Comparison of ENCODE assay signal across 1 cellular context in the genomic region with DNA sequence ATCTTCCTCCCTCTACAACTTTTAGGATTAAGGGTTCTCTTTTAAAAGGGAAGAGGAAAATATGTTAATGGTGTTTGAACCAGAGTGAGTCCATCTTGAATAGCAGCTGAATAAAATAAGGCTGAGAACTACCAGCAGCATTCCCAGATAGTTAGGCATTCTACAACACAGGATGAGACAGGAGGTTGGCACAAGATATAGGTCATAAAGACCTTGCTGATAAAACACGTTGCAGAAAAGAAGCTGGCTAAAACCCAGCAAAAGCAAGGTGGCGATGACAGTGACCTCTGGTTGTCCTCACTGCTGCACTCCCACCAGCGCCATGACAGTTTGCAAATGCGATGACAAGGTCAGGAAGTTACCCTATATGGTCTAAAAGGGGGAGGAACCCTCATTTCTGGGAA.
TF ChIP-seq lines count a peak whose summit lies in the region.

No MANE protein-coding gene starts in this region.

TF ChIP-seq in K562, 482 proteins besides CTCF, POLR2A, EP300 and RAD21 (continued from another document):
- TF ChIP-seq, protein P1, sequence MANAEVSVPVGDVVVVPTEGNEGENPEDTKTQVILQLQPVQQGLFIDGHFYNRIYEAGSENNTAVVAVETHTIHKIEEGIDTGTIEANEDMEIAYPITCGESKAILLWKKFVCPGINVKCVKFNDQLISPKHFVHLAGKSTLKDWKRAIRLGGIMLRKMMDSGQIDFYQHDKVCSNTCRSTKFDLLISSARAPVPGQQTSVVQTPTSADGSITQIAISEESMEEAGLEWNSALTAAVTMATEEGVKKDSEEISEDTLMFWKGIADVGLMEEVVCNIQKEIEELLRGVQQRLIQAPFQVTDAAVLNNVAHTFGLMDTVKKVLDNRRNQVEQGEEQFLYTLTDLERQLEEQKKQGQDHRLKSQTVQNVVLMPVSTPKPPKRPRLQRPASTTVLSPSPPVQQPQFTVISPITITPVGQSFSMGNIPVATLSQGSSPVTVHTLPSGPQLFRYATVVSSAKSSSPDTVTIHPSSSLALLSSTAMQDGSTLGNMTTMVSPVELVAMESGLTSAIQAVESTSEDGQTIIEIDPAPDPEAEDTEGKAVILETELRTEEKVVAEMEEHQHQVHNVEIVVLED (CRISPR knock-in tag; IDR thresholded peaks at IDR 0.05) = no peak
- TF ChIP-seq SRSF1 (IDR thresholded peaks at IDR 0.05; ENCODE audit: low read depth, low read length) (no peak), HMG20B (CRISPR knock-in tag; IDR thresholded peaks at IDR 0.05) (no peak), CCAR2 (IDR thresholded peaks at IDR 0.05; ENCODE audit: low read depth, low read length) (no peak), DIDO1 (tag; IDR thresholded peaks at IDR 0.05; ENCODE audit: low read depth) (peak; percentile 72; the same call in 1 of the 2 replicates), PHF21A (IDR thresholded peaks at IDR 0.05; ENCODE audit: borderline replicate concordance, low read depth) (no peak), SMC3 (conservative IDR thresholded peaks at IDR 0.05; ENCODE audit: insufficient read depth, low read depth, low read length) (no peak), GTF2A2 (tag; IDR thresholded peaks at IDR 0.05) (peak; percentile 84), NCOA6 (IDR thresholded peaks at IDR 0.05) (no peak), ZNF695 (CRISPR knock-in tag; IDR thresholded peaks at IDR 0.05) (no peak), SMARCA4 (IDR thresholded peaks at IDR 0.05) (no peak), BACH1 (tag; IDR thresholded peaks at IDR 0.05) (0 out of 2 replicates have a peak, but pooled peaks have one; percentile 45), SNRNP70 (optimal IDR thresholded peaks at IDR 0.05; ENCODE audit: low read depth, low read length) (no peak), ZNF79 (CRISPR knock-in tag; IDR thresholded peaks at IDR 0.05; ENCODE audit: low read depth) (0 out of 2 replicates have a peak, but pooled peaks have one; percentile 48), KLF1 (tag; IDR thresholded peaks at IDR 0.05) (no peak), FOXK2 (conservative IDR thresholded peaks at IDR 0.05 in 1 of 2, IDR thresholded peaks at IDR 0.05 in 1 of 2; ENCODE audit: low read depth in 2 of 2) (no peak), ASH1L (IDR thresholded peaks at IDR 0.05; ENCODE audit: borderline replicate concordance, low read depth, partially characterized antibody) (no peak), KLF6 (CRISPR knock-in tag; IDR thresholded peaks at IDR 0.05; ENCODE audit: borderline replicate concordance) (peak; percentile 22; the same call in 1 of the 2 replicates), SMARCB1 (IDR thresholded peaks at IDR 0.05; ENCODE audit: insufficient read length, low read depth) (no peak), NCOR1 (IDR thresholded peaks at IDR 0.05) (no peak), ZNF146 (CRISPR knock-in tag; IDR thresholded peaks at IDR 0.05; ENCODE audit: unreplicated experiment) (no peak), MCM3 (IDR thresholded peaks at IDR 0.05) (no peak), HLTF (IDR thresholded peaks at IDR 0.05) (no peak), ILK (tag; IDR thresholded peaks at IDR 0.05; ENCODE audit: borderline replicate concordance, low read depth) (peak; percentile 76), LEF1 (IDR thresholded peaks at IDR 0.05) (no peak), HEY1 (CRISPR knock-in tag; IDR thresholded peaks at IDR 0.05; ENCODE audit: borderline replicate concordance) (no peak), FOXJ2 (tag; IDR thresholded peaks at IDR 0.05) (no peak), KLF16 (IDR thresholded peaks at IDR 0.05) (no peak), TOE1 (IDR thresholded peaks at IDR 0.05; ENCODE audit: borderline replicate concordance) (no peak), TOE1 (CRISPR knock-in tag; IDR thresholded peaks at IDR 0.05; ENCODE audit: borderline replicate concordance, low read depth) (no peak), U2AF1 (optimal IDR thresholded peaks at IDR 0.05; ENCODE audit: low read depth, low read length) (no peak), PYGO2 (tag; IDR thresholded peaks at IDR 0.05) (no peak), CAMTA2 (CRISPR knock-in tag; conservative IDR thresholded peaks at IDR 0.05) (no peak)
- TF ChIP-seq, protein P2, sequence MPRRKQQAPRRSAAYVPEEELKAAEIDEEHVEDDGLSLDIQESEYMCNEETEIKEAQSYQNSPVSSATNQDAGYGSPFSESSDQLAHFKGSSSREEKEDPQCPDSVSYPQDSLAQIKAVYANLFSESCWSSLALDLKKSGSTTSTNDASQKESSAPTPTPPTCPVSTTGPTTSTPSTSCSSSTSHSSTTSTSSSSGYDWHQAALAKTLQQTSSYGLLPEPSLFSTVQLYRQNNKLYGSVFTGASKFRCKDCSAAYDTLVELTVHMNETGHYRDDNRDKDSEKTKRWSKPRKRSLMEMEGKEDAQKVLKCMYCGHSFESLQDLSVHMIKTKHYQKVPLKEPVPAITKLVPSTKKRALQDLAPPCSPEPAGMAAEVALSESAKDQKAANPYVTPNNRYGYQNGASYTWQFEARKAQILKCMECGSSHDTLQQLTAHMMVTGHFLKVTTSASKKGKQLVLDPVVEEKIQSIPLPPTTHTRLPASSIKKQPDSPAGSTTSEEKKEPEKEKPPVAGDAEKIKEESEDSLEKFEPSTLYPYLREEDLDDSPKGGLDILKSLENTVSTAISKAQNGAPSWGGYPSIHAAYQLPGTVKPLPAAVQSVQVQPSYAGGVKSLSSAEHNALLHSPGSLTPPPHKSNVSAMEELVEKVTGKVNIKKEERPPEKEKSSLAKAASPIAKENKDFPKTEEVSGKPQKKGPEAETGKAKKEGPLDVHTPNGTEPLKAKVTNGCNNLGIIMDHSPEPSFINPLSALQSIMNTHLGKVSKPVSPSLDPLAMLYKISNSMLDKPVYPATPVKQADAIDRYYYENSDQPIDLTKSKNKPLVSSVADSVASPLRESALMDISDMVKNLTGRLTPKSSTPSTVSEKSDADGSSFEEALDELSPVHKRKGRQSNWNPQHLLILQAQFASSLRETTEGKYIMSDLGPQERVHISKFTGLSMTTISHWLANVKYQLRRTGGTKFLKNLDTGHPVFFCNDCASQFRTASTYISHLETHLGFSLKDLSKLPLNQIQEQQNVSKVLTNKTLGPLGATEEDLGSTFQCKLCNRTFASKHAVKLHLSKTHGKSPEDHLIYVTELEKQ (CRISPR knock-in tag; IDR thresholded peaks at IDR 0.05) = no peak
- TF ChIP-seq, protein P3, sequence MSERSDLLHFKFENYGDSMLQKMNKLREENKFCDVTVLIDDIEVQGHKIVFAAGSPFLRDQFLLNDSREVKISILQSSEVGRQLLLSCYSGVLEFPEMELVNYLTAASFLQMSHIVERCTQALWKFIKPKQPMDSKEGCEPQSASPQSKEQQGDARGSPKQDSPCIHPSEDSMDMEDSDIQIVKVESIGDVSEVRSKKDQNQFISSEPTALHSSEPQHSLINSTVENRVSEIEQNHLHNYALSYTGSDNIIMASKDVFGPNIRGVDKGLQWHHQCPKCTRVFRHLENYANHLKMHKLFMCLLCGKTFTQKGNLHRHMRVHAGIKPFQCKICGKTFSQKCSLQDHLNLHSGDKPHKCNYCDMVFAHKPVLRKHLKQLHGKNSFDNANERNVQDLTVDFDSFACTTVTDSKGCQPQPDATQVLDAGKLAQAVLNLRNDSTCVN (CRISPR knock-in tag; IDR thresholded peaks at IDR 0.05) = no peak
- TF ChIP-seq, protein P4, sequence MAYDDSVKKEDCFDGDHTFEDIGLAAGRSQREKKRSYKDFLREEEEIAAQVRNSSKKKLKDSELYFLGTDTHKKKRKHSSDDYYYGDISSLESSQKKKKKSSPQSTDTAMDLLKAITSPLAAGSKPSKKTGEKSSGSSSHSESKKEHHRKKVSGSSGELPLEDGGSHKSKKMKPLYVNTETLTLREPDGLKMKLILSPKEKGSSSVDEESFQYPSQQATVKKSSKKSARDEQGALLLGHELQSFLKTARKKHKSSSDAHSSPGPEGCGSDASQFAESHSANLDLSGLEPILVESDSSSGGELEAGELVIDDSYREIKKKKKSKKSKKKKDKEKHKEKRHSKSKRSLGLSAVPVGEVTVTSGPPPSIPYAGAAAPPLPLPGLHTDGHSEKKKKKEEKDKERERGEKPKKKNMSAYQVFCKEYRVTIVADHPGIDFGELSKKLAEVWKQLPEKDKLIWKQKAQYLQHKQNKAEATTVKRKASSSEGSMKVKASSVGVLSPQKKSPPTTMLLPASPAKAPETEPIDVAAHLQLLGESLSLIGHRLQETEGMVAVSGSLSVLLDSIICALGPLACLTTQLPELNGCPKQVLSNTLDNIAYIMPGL (CRISPR knock-in tag; IDR thresholded peaks at IDR 0.05) = no peak
- TF ChIP-seq, protein P5, sequence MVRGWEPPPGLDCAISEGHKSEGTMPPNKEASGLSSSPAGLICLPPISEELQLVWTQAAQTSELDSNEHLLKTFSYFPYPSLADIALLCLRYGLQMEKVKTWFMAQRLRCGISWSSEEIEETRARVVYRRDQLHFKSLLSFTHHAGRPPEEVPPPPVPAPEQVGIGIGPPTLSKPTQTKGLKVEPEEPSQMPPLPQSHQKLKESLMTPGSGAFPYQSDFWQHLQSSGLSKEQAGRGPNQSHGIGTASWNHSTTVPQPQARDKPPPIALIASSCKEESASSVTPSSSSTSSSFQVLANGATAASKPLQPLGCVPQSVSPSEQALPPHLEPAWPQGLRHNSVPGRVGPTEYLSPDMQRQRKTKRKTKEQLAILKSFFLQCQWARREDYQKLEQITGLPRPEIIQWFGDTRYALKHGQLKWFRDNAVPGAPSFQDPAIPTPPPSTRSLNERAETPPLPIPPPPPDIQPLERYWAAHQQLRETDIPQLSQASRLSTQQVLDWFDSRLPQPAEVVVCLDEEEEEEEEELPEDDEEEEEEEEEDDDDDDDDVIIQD (CRISPR knock-in tag; IDR thresholded peaks at IDR 0.05) = no peak
- TF ChIP-seq, protein P6, sequence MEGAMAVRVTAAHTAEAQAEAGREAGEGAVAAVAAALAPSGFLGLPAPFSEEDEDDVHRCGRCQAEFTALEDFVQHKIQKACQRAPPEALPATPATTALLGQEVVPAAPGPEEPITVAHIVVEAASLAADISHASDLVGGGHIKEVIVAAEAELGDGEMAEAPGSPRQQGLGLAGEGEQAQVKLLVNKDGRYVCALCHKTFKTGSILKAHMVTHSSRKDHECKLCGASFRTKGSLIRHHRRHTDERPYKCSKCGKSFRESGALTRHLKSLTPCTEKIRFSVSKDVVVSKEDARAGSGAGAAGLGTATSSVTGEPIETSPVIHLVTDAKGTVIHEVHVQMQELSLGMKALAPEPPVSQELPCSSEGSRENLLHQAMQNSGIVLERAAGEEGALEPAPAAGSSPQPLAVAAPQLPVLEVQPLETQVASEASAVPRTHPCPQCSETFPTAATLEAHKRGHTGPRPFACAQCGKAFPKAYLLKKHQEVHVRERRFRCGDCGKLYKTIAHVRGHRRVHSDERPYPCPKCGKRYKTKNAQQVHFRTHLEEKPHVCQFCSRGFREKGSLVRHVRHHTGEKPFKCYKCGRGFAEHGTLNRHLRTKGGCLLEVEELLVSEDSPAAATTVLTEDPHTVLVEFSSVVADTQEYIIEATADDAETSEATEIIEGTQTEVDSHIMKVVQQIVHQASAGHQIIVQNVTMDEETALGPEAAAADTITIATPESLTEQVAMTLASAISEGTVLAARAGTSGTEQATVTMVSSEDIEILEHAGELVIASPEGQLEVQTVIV (CRISPR knock-in tag; IDR thresholded peaks at IDR 0.05; ENCODE audit: borderline replicate concordance) = no peak
- TF ChIP-seq, protein P7, sequence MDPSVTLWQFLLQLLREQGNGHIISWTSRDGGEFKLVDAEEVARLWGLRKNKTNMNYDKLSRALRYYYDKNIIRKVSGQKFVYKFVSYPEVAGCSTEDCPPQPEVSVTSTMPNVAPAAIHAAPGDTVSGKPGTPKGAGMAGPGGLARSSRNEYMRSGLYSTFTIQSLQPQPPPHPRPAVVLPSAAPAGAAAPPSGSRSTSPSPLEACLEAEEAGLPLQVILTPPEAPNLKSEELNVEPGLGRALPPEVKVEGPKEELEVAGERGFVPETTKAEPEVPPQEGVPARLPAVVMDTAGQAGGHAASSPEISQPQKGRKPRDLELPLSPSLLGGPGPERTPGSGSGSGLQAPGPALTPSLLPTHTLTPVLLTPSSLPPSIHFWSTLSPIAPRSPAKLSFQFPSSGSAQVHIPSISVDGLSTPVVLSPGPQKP (CRISPR knock-in tag; IDR thresholded peaks at IDR 0.05) = no peak
- TF ChIP-seq, protein P8, sequence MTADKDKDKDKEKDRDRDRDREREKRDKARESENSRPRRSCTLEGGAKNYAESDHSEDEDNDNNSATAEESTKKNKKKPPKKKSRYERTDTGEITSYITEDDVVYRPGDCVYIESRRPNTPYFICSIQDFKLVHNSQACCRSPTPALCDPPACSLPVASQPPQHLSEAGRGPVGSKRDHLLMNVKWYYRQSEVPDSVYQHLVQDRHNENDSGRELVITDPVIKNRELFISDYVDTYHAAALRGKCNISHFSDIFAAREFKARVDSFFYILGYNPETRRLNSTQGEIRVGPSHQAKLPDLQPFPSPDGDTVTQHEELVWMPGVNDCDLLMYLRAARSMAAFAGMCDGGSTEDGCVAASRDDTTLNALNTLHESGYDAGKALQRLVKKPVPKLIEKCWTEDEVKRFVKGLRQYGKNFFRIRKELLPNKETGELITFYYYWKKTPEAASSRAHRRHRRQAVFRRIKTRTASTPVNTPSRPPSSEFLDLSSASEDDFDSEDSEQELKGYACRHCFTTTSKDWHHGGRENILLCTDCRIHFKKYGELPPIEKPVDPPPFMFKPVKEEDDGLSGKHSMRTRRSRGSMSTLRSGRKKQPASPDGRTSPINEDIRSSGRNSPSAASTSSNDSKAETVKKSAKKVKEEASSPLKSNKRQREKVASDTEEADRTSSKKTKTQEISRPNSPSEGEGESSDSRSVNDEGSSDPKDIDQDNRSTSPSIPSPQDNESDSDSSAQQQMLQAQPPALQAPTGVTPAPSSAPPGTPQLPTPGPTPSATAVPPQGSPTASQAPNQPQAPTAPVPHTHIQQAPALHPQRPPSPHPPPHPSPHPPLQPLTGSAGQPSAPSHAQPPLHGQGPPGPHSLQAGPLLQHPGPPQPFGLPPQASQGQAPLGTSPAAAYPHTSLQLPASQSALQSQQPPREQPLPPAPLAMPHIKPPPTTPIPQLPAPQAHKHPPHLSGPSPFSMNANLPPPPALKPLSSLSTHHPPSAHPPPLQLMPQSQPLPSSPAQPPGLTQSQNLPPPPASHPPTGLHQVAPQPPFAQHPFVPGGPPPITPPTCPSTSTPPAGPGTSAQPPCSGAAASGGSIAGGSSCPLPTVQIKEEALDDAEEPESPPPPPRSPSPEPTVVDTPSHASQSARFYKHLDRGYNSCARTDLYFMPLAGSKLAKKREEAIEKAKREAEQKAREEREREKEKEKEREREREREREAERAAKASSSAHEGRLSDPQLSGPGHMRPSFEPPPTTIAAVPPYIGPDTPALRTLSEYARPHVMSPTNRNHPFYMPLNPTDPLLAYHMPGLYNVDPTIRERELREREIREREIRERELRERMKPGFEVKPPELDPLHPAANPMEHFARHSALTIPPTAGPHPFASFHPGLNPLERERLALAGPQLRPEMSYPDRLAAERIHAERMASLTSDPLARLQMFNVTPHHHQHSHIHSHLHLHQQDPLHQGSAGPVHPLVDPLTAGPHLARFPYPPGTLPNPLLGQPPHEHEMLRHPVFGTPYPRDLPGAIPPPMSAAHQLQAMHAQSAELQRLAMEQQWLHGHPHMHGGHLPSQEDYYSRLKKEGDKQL (CRISPR knock-in tag; IDR thresholded peaks at IDR 0.05; ENCODE audit: borderline replicate concordance) = no peak
- TF ChIP-seq, protein P9, sequence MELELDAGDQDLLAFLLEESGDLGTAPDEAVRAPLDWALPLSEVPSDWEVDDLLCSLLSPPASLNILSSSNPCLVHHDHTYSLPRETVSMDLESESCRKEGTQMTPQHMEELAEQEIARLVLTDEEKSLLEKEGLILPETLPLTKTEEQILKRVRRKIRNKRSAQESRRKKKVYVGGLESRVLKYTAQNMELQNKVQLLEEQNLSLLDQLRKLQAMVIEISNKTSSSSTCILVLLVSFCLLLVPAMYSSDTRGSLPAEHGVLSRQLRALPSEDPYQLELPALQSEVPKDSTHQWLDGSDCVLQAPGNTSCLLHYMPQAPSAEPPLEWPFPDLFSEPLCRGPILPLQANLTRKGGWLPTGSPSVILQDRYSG (tag; conservative IDR thresholded peaks at IDR 0.05; ENCODE audit: low read depth) = 0 out of 2 replicates have a peak, but pooled peaks have one; percentile 55
